In the genomic region with DNA sequence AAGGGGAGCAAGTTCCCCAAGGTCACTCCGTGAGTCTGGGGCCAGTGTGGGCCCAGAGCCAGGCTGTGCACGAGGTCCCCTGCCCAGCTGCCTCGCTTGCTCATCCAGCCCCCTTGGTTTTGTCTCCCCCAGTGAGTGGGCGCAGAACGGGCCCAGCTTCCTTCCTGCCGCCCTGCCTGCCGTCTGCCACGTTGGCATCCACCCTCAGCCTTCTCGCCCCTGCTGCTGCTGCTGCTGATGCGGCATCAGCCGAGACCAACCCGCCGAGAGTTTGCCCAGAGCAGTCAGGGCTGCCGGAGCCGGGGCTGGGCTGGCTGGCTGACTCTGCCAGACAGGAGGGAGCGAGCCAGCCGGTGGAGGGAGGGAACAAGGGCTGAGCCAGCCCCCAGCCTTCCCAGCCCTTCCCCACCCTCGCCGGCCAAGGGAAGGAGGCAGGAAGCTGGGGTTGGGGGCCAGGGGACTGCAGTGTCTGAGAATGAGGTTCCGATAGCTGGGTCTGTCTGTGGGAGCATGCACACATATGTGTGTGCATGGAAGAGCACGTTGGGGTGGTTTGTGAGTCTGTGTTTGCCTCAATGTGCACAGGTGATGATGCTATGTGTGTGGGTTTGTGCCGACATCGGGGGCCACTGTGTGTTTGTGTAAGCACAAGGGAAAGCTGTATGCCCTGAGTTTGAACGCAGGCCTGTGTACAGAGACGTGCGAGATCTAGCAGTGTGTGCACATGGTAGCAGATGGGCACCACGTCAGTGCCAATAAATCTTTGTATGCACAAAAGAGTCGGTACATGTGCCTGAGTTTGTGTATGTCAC, we compare ENCODE assay signal across 1 cellular context.
TF ChIP-seq lines count a peak whose summit lies in the region.

No MANE protein-coding gene starts in this region.

TF ChIP-seq in H1, 55 proteins besides CTCF, POLR2A, EP300 and RAD21:
- TF ChIP-seq, protein P1, sequence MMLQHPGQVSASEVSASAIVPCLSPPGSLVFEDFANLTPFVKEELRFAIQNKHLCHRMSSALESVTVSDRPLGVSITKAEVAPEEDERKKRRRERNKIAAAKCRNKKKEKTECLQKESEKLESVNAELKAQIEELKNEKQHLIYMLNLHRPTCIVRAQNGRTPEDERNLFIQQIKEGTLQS (IDR thresholded peaks at IDR 0.05; ENCODE audit: insufficient read depth, low read depth, low read length), result no peak
- TF ChIP-seq BACH1 (IDR thresholded peaks at IDR 0.05; ENCODE audit: low read length), result no peak
- TF ChIP-seq CTBP2 (IDR thresholded peaks at IDR 0.05; ENCODE audit: borderline replicate concordance, insufficient read depth, insufficient read length, low read length), result no peak
- TF ChIP-seq RNF2 (IDR thresholded peaks at IDR 0.05; ENCODE audit: borderline replicate concordance, low read depth, low read length, missing control alignments, poor library complexity, severe bottlenecking), result no peak
- no peak for TF ChIP-seq FOSL1 (IDR thresholded peaks at IDR 0.05; ENCODE audit: insufficient read depth, low read depth, low read length)
- no peak for TF ChIP-seq JUND (IDR thresholded peaks at IDR 0.05; ENCODE audit: low read length)
- no peak for TF ChIP-seq EGR1 (IDR thresholded peaks at IDR 0.05; ENCODE audit: borderline replicate concordance, low read depth, low read length)
- no peak for TF ChIP-seq HDAC2 (IDR thresholded peaks at IDR 0.05; ENCODE audit: borderline replicate concordance in 1 of 2, low read depth in 2 of 2, low read length in 2 of 2)
- TF ChIP-seq, protein P2, sequence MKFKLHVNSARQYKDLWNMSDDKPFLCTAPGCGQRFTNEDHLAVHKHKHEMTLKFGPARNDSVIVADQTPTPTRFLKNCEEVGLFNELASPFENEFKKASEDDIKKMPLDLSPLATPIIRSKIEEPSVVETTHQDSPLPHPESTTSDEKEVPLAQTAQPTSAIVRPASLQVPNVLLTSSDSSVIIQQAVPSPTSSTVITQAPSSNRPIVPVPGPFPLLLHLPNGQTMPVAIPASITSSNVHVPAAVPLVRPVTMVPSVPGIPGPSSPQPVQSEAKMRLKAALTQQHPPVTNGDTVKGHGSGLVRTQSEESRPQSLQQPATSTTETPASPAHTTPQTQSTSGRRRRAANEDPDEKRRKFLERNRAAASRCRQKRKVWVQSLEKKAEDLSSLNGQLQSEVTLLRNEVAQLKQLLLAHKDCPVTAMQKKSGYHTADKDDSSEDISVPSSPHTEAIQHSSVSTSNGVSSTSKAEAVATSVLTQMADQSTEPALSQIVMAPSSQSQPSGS (IDR thresholded peaks at IDR 0.05; ENCODE audit: low read length), result no peak
- no peak for TF ChIP-seq POLR2AphosphoS5 (IDR thresholded peaks at IDR 0.05; ENCODE audit: low read depth, low read length)
TF ChIP-seq in H1: peak in this region for 0.
